ENCODE assay signal across 11 cellular contexts in genomic region chr2:42881732-42882131, GRCh38.
A peak's percentile ranks its signal among the peaks of the same experiment; 100 is the strongest.
DNase-seq lines count a peak whose midpoint lies in the region; ATAC-seq and TF ChIP-seq lines count a peak whose summit lies in the region.
"Had no signal": no experiment of that assay in that cellular context is flagged by ENCODE, and none has a peak within 500 bp of the region (broad histone marks: within the 10 kb centered on the region; RNA-seq: fewer than 3 reads in every experiment).

No MANE protein-coding gene starts in this region.

- TF ChIP-seq POLR2A in stomach (IDR thresholded peaks at IDR 0.05) = no peak

- H3K4me3 ChIP-seq in right cardiac atrium (ENCODE audit: low read length) (no peak overlapping the region), stomach (no peak overlapping the region)
- H3K4me3 ChIP-seq: BLaER1 treated with 17β-estradiol and CSF1 and Interleukin-3, amounts not matched to agents 10 nM and 100 nM had no signal

- no peak for TF ChIP-seq EP300 in stomach (IDR thresholded peaks at IDR 0.05)

- peak overlapping the region; percentile 68 for H3K27ac Mint-ChIP-seq in endothelial cell (ENCODE audit: unreplicated experiment)

- no peak overlapping the region for H3K4me3 Mint-ChIP-seq in endothelial cell (ENCODE audit: unreplicated experiment)

- 87% methylated on average over 1 of the region's 1 CpG for WGBS in right cardiac atrium
- WGBS in stomach, 5 donors = 71 to 94% (median 87%) methylated on average over 1 of the region's 1 CpG

- no peak for ATAC-seq in right cardiac atrium

- H3K36me3 Mint-ChIP-seq in endothelial cell (ENCODE audit: low read depth, unreplicated experiment) = no peaks in the 10 kb centered on the region

- H3K4me1 Mint-ChIP-seq in endothelial cell (ENCODE audit: unreplicated experiment) = peaks cover 32% of the 10 kb centered on the region

- no peaks in the 10 kb centered on the region for H3K9me3 Mint-ChIP-seq in endothelial cell (ENCODE audit: unreplicated experiment)

- peaks cover 4% of the 10 kb centered on the region for H3K27me3 Mint-ChIP-seq in endothelial cell (ENCODE audit: unreplicated experiment)

- H3K27ac ChIP-seq in right cardiac atrium (ENCODE audit: low read length) (no peak overlapping the region), stomach (peak overlapping the region in 3 of 5 donors; percentile 20 to 62 (median 47))
- H3K27ac ChIP-seq: BLaER1 treated with 17β-estradiol and CSF1 and Interleukin-3, amounts not matched to agents 10 nM and 100 nM had no signal

- H3K27me3 ChIP-seq in right cardiac atrium (ENCODE audit: control insufficient read depth, insufficient read depth) = no peaks in the 10 kb centered on the region
- H3K27me3 ChIP-seq in stomach = no peaks in the 10 kb centered on the region
- H3K27me3 ChIP-seq: BLaER1 treated with 17β-estradiol and CSF1 and Interleukin-3, amounts not matched to agents 10 nM and 100 nM had no signal

- intact Hi-C loops in cardiac septum (cut with DNase I) (loop anchor here (2.0 kb wide), 1 partner anchor 43 kb away; no protein-coding TSS in a partner anchor), right cardiac atrium (cut with DNase I) (no loop called here), stomach (cut with DNase I; ENCODE audit: low total_unique reads) (no loop called here)

- H3K9me3 ChIP-seq in right cardiac atrium (ENCODE audit: control insufficient read depth, low read length) (no peaks in the 10 kb centered on the region), stomach (no peaks in the 10 kb centered on the region)

- DNase-seq in cardiac septum (ENCODE audit: low spot score) = peak; percentile 27
- DNase-seq in right cardiac atrium = no peak
- peak; percentile 57 for DNase-seq in RKO (ENCODE audit: low spot score)
- no peak for DNase-seq in endothelial cell (ENCODE audit: low spot score)
- DNase-seq in stomach = no peak
- no peak for DNase-seq in NOMO-1 (lab: John Stamatoyannopoulos, UW; ENCODE audit: unreplicated experiment in 2 of 2)
- no peak for DNase-seq in iPS-NIHi7 (ENCODE audit: extremely low spot score)
- no peak for DNase-seq in GDM1 (lab: John Stamatoyannopoulos, UW)
- DNase-seq: NCI-H146, NCI-H526 treated with DMSO at 0.1 percent for 48 hours had no signal

- H3K36me3 ChIP-seq in stomach = no peaks in the 10 kb centered on the region
- H3K36me3 ChIP-seq: BLaER1 treated with 17β-estradiol and CSF1 and Interleukin-3, amounts not matched to agents 10 nM and 100 nM had no signal

- H3K4me1 ChIP-seq in right cardiac atrium (ENCODE audit: control insufficient read depth, insufficient read depth, low read length) (peaks cover 8% of the 10 kb centered on the region), stomach (peaks cover 15 to 28% (median 21%) of the 10 kb centered on the region in 4 donors)

- TF ChIP-seq CTCF in endothelial cell (IDR thresholded peaks at IDR 0.05; ENCODE audit: unreplicated experiment) (no peak), stomach (IDR thresholded peaks at IDR 0.05) (no peak)

Comparison
In these comparisons a context has a peak if more than half of its experiments do, and no peak if none do; other contexts are left out.
1. DNase-seq: peak in cardiac septum (single experiment) and RKO (single experiment); none in right cardiac atrium (0 of 3), endothelial cell (single experiment), stomach (single experiment), NOMO-1 (0 of 2), iPS-NIHi7 (single experiment) and GDM1 (single experiment).